Comparison of ENCODE assay signal across 8 cellular contexts in the genomic region with DNA sequence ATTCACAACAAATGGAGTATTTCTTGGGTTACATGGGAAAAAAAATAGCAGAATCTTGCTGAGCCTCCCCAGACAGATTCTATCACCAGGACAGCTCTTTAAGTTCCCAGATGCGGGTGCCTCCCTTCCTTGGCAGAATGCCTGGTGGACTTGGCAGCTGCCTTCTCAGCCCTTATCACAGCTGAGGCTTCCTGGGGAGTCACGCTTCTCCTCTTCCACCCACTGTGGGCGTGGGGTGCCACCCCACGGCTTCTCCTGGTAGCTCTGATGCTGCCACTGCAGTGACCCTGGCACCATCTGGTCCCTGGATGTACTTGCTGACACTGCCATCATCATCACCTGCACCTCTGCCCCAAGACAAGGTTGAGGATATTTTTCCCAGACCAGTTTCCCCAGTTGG. TPM values are rescaled to one million over a fixed set of nuclear protein-coding genes. Genes with fewer than 3 reads are reported as not detected.
DNase-seq lines count a peak whose midpoint lies in the region; ATAC-seq and TF ChIP-seq lines count a peak whose summit lies in the region.

No MANE protein-coding gene starts in this region.

- intact Hi-C loops in mucosa of descending colon (cut with DNase I, micrococcal nuclease), result no loop called here

- no peak overlapping the region for H3K4me3 ChIP-seq in GM12875 (ENCODE audit: low read depth, low read length)
- H3K4me3 ChIP-seq in mucosa of descending colon, result no peak overlapping the region

- no peaks in the 10 kb centered on the region for H3K27me3 Mint-ChIP-seq in brain
- peaks cover 33% of the 10 kb centered on the region for H3K27me3 Mint-ChIP-seq in activated CD8-positive, alpha-beta memory T cell treated with anti-CD3 and anti-CD28 coated beads, Interleukin-2, amount 10 ng/mL, durations not matched to agents 7 days and 5 days

- peaks cover 35% of the 10 kb centered on the region for H3K4me1 Mint-ChIP-seq in brain
- peaks cover 3% of the 10 kb centered on the region for H3K4me1 Mint-ChIP-seq in activated CD8-positive, alpha-beta memory T cell treated with anti-CD3 and anti-CD28 coated beads, Interleukin-2, amount 10 ng/mL, durations not matched to agents 7 days and 5 days

- peaks cover 3% of the 10 kb centered on the region for H3K36me3 ChIP-seq in mucosa of descending colon (ENCODE audit: low read depth)

- H3K4me3 Mint-ChIP-seq in brain, result no peak overlapping the region
- no peak overlapping the region for H3K4me3 Mint-ChIP-seq in activated CD8-positive, alpha-beta memory T cell treated with anti-CD3 and anti-CD28 coated beads, Interleukin-2, amount 10 ng/mL, durations not matched to agents 7 days and 5 days

- peaks cover 0 to 11% (median 0%) of the 10 kb centered on the region in 5 experiments for H3K9me3 Mint-ChIP-seq in brain
- no peaks in the 10 kb centered on the region for H3K9me3 Mint-ChIP-seq in activated CD8-positive, alpha-beta memory T cell treated with anti-CD3 and anti-CD28 coated beads, Interleukin-2, amount 10 ng/mL, durations not matched to agents 7 days and 5 days (ENCODE audit: low read depth)

- no peaks in the 10 kb centered on the region for H3K36me3 Mint-ChIP-seq in brain
- H3K36me3 Mint-ChIP-seq in activated CD8-positive, alpha-beta memory T cell treated with anti-CD3 and anti-CD28 coated beads, Interleukin-2, amount 10 ng/mL, durations not matched to agents 7 days and 5 days, result no peaks in the 10 kb centered on the region

- peak overlapping the region in 3 of 5 experiments; percentile 13 to 66 (median 51) for H3K27ac Mint-ChIP-seq in brain
- H3K27ac Mint-ChIP-seq in activated CD8-positive, alpha-beta memory T cell treated with anti-CD3 and anti-CD28 coated beads, Interleukin-2, amount 10 ng/mL, durations not matched to agents 7 days and 5 days, result no peak overlapping the region

- CTCF ChIA-PET in activated CD8-positive, alpha-beta memory T cell treated with anti-CD3 and anti-CD28 coated beads, Interleukin-2, amount 10 ng/mL, durations not matched to agents 7 days and 5 days (lab: Charles Lee), result no interaction called here

- TF ChIP-seq CTCF in GM12875 (IDR thresholded peaks at IDR 0.05; ENCODE audit: borderline replicate concordance, insufficient read depth, low read depth, low read length), result peak; percentile 68
- TF ChIP-seq CTCF in brain (conservative IDR thresholded peaks at IDR 0.05), result no peak
- TF ChIP-seq CTCF in mucosa of descending colon (IDR thresholded peaks at IDR 0.05), result no peak

- DNase-seq in NCI-H1092 (lab: John Stamatoyannopoulos, UW), result peak; percentile 54
- peak; percentile 56 to 73 (median 60) for DNase-seq in mucosa of descending colon
- no peak for DNase-seq in activated CD8-positive, alpha-beta memory T cell treated with anti-CD3 and anti-CD28 coated beads, Interleukin-2, amount 10 ng/mL, durations not matched to agents 7 days and 5 days
- DNase-seq in SW 1271 (lab: John Stamatoyannopoulos, UW), result no peak

- peak; percentile 90 for ATAC-seq in GM21786 (IDR thresholded peaks at IDR 0.05; ENCODE audit: unreplicated experiment)
- peak; percentile 60 for ATAC-seq in mucosa of descending colon
- ATAC-seq in HG03439 (IDR thresholded peaks at IDR 0.05; ENCODE audit: unreplicated experiment), result no peak
- ATAC-seq in activated CD8-positive, alpha-beta memory T cell treated with anti-CD3 and anti-CD28 coated beads, Interleukin-2, amount 10 ng/mL, durations not matched to agents 7 days and 5 days, result no peak

- H3K4me1 ChIP-seq in mucosa of descending colon (ENCODE audit: low read depth), result peaks cover 2% of the 10 kb centered on the region

- H3K9me3 ChIP-seq in mucosa of descending colon, result no peaks in the 10 kb centered on the region

RNA-seq across cellular contexts. Expression of gene NME8, which starts 16.2 kb away (rescaled TPM):
- polyA plus RNA-seq in brain (ENCODE audit: insufficient read depth, low read depth, low replicate concordance), result not detected
- total RNA-seq in mucosa of descending colon, result not detected
- total RNA-seq in activated CD8-positive, alpha-beta memory T cell treated with anti-CD3 and anti-CD28 coated beads, Interleukin-2, amount 10 ng/mL, durations not matched to agents 7 days and 5 days, result not detected

Comparison
In these comparisons a context has a peak if more than half of its experiments do, and no peak if none do; other contexts are left out.
1. ATAC-seq: peak in GM21786 (single experiment) and mucosa of descending colon (single experiment); none in HG03439 (single experiment) and activated CD8-positive, alpha-beta memory T cell treated with anti-CD3 and anti-CD28 coated beads, Interleukin-2, amount 10 ng/mL, durations not matched to agents 7 days and 5 days (single experiment).
2. DNase-seq: peak in NCI-H1092 (single experiment) and mucosa of descending colon (3 of 3); none in activated CD8-positive, alpha-beta memory T cell treated with anti-CD3 and anti-CD28 coated beads, Interleukin-2, amount 10 ng/mL, durations not matched to agents 7 days and 5 days (single experiment) and SW 1271 (0 of 2).